Comparison of ENCODE assay signal across 21 cellular contexts in genomic region chr14:61953602-61954001, GRCh38.
"Had no signal": no experiment of that assay in that cellular context is flagged by ENCODE, and none has a peak within 500 bp of the region (broad histone marks: within the 10 kb centered on the region; RNA-seq: fewer than 3 reads in every experiment).

No MANE protein-coding gene starts in this region.

- H3K4me2 ChIP-seq: neural progenitor cell had no signal

- DNase-seq: effector CD4-positive, alpha-beta T cell; endodermal cell; erythroblast; foreskin keratinocyte; heart left ventricle; hippocampal formation; kidney glomerular epithelial cell; midbrain; nucleus accumbens; ovary; right cardiac atrium; small intestine; stimulated activated CD4-positive, alpha-beta T cell treated with anti-CD3 and anti-CD28 coated beads, Interleukin-12 subunit alpha, Interleukin-12 subunit beta, amount 100 ng/mL, for 4 hours; stimulated activated naive CD8-positive, alpha-beta T cell treated with anti-CD3 and anti-CD28 coated beads, Interleukin-15, Interleukin-2, amounts not matched to agents 100 U/mL and 50 U/mL, for 24 hours; thyroid gland; upper lobe of left lung had no signal

- H3K36me3 ChIP-seq: heart left ventricle, neural progenitor cell, ovary, suprapubic skin, thyroid gland, upper lobe of left lung, vagina had no signal

- H3K9me3 ChIP-seq: ovary, thyroid gland had no signal

- H3K4me3 ChIP-seq: coronary artery, heart left ventricle, neural progenitor cell, ovary, suprapubic skin, thyroid gland, upper lobe of left lung, vagina had no signal

- H3K27me3 ChIP-seq: foreskin keratinocyte, heart left ventricle, neural progenitor cell, ovary, suprapubic skin, thyroid gland, upper lobe of left lung, vagina had no signal

- H3K4me1 ChIP-seq: foreskin keratinocyte, heart left ventricle, neural progenitor cell, suprapubic skin, thyroid gland, upper lobe of left lung, vagina had no signal

- H2AFZ ChIP-seq: neural progenitor cell had no signal

- H3K9ac ChIP-seq: neural progenitor cell had no signal

- FAIRE-seq: endothelial cell of umbilical vein, small intestine had no signal

- H3K27ac ChIP-seq: coronary artery, foreskin keratinocyte, heart left ventricle, neural progenitor cell, ovary, suprapubic skin, thyroid gland, upper lobe of left lung, vagina had no signal
